Comparison of ENCODE assay signal across 10 cellular contexts in the genomic region with DNA sequence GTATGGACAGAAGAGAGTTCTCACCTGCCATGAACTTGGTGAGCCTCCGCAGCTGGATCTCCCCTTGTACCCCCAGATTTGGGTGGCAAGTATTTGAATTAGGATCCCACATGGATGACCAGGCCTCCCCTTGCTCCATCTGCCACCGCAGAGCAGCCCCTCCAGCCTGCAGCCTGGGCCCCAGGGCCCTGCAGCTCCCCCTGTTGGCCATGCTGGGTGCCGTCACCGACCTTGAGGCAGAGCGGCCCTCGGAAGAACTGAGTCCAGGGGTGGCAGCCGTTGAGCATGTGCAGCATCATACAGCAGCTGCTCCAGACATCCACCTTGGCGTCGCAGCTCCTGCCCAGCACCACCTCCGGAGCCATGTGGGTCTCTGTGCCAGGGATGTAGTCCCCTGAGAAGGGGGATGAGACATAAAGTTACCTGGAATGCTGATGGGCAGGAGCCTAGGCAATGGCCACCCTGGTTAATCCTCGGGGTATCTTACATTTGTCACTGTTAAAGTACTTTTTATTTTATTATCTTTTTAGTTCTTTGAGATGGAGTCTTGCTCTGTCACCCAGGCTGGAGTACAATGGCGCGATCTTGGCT. TPM values are rescaled to one million over a fixed set of nuclear protein-coding genes. Genes with fewer than 3 reads are reported as not detected.
DNase-seq lines count a peak whose midpoint lies in the region; ATAC-seq and TF ChIP-seq lines count a peak whose summit lies in the region.
"Had no signal": no experiment of that assay in that cellular context is flagged by ENCODE, and none has a peak within 500 bp of the region (broad histone marks: within the 10 kb centered on the region; RNA-seq: fewer than 3 reads in every experiment).

No MANE protein-coding gene starts in this region.

- H3K27ac ChIP-seq in A673 (ENCODE audit: low read depth, low read length, poor library complexity, severe bottlenecking) (no peak overlapping the region), HCT116 (ENCODE audit: low read depth, low read length) (no peak overlapping the region)

- H3K9me2 ChIP-seq in HCT116 (ENCODE audit: insufficient read depth), result no peaks in the 10 kb centered on the region

- CTCF ChIA-PET in A673 (lab: Charles Lee), result no interaction called here
- CTCF ChIA-PET in HCT116 (lab: Charles Lee), result interaction anchor here (1.4 to 1.8 kb wide), 3 partner anchors 11 to 124 kb away, joined by 3 to 11 read pairs (median 4); no protein-coding TSS in a partner anchor

- BruUV-seq in A673 (replicated peaks; lab: Mats Ljungman, UMichigan) (no TSS peak), HCT116 (replicated peaks; lab: Mats Ljungman, UMichigan) (no TSS peak)

- intact Hi-C loops in A673 (cut with micrococcal nuclease; ENCODE audit: unreplicated experiment) (no loop called here), HCT116 (cut with micrococcal nuclease) (loop anchor here (1.0 kb wide), 1 partner anchor 52 kb away; no protein-coding TSS in a partner anchor)

- H3K79me2 ChIP-seq in HCT116 (ENCODE audit: insufficient read depth, low read length), result peaks cover under 1% of the 10 kb centered on the region; the same call in 1 of the 2 replicates

- DNase-seq in A673 (ENCODE audit: low spot score) (peak; percentile 22), HCT116 (ENCODE audit: low read depth, low spot score) (no peak), epithelial cell of esophagus (ENCODE audit: low read depth) (no peak), NCI-H2107 (lab: John Stamatoyannopoulos, UW) (no peak), LoVo (ENCODE audit: low spot score) (no peak), anterior cingulate cortex (lab: John Stamatoyannopoulos, UW) (no peak)
- DNase-seq in activated CD4-positive, alpha-beta T cell treated with anti-CD3 and anti-CD28 coated beads, Interleukin-2, amount 50 U/mL, for 48 hours, result peak; percentile 63 to 66
- peak; percentile 56 for DNase-seq in stimulated activated CD4-positive, alpha-beta T cell treated with anti-CD3 and anti-CD28 coated beads, Interleukin-1b, Interleukin-23, amount 100 ng/mL, for 48 hours

- H3K36me3 ChIP-seq in A673 (ENCODE audit: insufficient read depth, low read length, poor library complexity, severe bottlenecking) (no peaks in the 10 kb centered on the region), HCT116 (ENCODE audit: control insufficient read depth in 1 of 2, insufficient read depth in 2 of 2, low read length in 2 of 2) (peaks cover 52 to 57% of the 10 kb centered on the region in 2 experiments)

- RAD21 ChIA-PET in HCT116 (lab: Charles Lee; ENCODE audit: low non-redundant PET in 1 of 2, low total read pairs in 2 of 2, uncharacterized antibody in 2 of 2, unreplicated experiment in 2 of 2), result no interaction called here

- H3K9me3 ChIP-seq in A673 (ENCODE audit: low read depth, low read length, poor library complexity, severe bottlenecking) (no peaks in the 10 kb centered on the region), HCT116 (ENCODE audit: control insufficient read depth in 1 of 2, insufficient read depth in 1 of 2, low read depth in 1 of 2, low read length in 2 of 2) (no peaks in the 10 kb centered on the region)

- no peaks in the 10 kb centered on the region for H4K20me1 ChIP-seq in HCT116 (ENCODE audit: insufficient read depth)

- TF ChIP-seq CTCF in A673 (conservative IDR thresholded peaks at IDR 0.05; ENCODE audit: low read depth, low read length) (peak; percentile 57), HCT116 (IDR thresholded peaks at IDR 0.05 in 2 of 3, conservative IDR thresholded peaks at IDR 0.05 in 1 of 3; ENCODE audit: borderline replicate concordance in 1 of 3, insufficient read depth in 1 of 3, low read depth in 2 of 3, low read length in 2 of 3) (peak; percentile 45 to 86 (median 83); a peak in 5 of 6 replicates), epithelial cell of esophagus (IDR thresholded peaks at IDR 0.05; ENCODE audit: insufficient read depth, low read depth, low read length, missing control alignments) (peak; percentile 66)

- TF ChIP-seq POLR2A in HCT116 (IDR thresholded peaks at IDR 0.05; ENCODE audit: borderline replicate concordance, extremely low read depth, insufficient read depth, insufficient read length), result no peak

- TF ChIP-seq RAD21 in HCT116 (IDR thresholded peaks at IDR 0.05; ENCODE audit: low read depth), result peak; percentile 57

- no peaks in the 10 kb centered on the region for H3K4me1 ChIP-seq in A673 (ENCODE audit: insufficient read depth, low read length, poor library complexity, severe bottlenecking)
- H3K4me1 ChIP-seq in HCT116 (ENCODE audit: control insufficient read depth in 1 of 2, insufficient read depth in 2 of 2, low read length in 2 of 2), result 0 out of 4 replicates have a peak, but pooled peaks cover 0 to 4% of the 10 kb centered on the region in 2 experiments

- POLR2A ChIA-PET in A673 (lab: Charles Lee; ENCODE audit: low non-redundant PET), result no interaction called here
- POLR2A ChIA-PET in HCT116 (lab: Charles Lee), result no interaction called here

- no peak overlapping the region for H3K9ac ChIP-seq in HCT116 (ENCODE audit: low read length)

- ATAC-seq in HCT116, result peak; percentile 83

- H3K27me3 ChIP-seq in A673 (replicated peaks; ENCODE audit: insufficient read depth, low read depth, low read length, poor library complexity), result no peaks in the 10 kb centered on the region
- H3K27me3 ChIP-seq in HCT116 (ENCODE audit: insufficient read depth, low read length), result no peaks in the 10 kb centered on the region

- H2AFZ ChIP-seq in HCT116 (ENCODE audit: low read depth, low read length, poor library complexity, severe bottlenecking), result no peak overlapping the region

- H3K4me2 ChIP-seq in HCT116 (ENCODE audit: low read length), result no peak overlapping the region

- H3K4me3 ChIP-seq in A673 (ENCODE audit: low read depth, low read length, poor library complexity, severe bottlenecking) (no peak overlapping the region), HCT116 (replicated peaks in 1 of 2; ENCODE audit: low read depth in 1 of 2, low read length in 2 of 2) (no peak overlapping the region), epithelial cell of esophagus (ENCODE audit: low read length) (no peak overlapping the region)

TF ChIP-seq in HCT116, 20 proteins besides CTCF, POLR2A, EP300 and RAD21:
- TF ChIP-seq, protein P1, sequence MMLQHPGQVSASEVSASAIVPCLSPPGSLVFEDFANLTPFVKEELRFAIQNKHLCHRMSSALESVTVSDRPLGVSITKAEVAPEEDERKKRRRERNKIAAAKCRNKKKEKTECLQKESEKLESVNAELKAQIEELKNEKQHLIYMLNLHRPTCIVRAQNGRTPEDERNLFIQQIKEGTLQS (IDR thresholded peaks at IDR 0.05), result no peak
- TF ChIP-seq, protein P2, sequence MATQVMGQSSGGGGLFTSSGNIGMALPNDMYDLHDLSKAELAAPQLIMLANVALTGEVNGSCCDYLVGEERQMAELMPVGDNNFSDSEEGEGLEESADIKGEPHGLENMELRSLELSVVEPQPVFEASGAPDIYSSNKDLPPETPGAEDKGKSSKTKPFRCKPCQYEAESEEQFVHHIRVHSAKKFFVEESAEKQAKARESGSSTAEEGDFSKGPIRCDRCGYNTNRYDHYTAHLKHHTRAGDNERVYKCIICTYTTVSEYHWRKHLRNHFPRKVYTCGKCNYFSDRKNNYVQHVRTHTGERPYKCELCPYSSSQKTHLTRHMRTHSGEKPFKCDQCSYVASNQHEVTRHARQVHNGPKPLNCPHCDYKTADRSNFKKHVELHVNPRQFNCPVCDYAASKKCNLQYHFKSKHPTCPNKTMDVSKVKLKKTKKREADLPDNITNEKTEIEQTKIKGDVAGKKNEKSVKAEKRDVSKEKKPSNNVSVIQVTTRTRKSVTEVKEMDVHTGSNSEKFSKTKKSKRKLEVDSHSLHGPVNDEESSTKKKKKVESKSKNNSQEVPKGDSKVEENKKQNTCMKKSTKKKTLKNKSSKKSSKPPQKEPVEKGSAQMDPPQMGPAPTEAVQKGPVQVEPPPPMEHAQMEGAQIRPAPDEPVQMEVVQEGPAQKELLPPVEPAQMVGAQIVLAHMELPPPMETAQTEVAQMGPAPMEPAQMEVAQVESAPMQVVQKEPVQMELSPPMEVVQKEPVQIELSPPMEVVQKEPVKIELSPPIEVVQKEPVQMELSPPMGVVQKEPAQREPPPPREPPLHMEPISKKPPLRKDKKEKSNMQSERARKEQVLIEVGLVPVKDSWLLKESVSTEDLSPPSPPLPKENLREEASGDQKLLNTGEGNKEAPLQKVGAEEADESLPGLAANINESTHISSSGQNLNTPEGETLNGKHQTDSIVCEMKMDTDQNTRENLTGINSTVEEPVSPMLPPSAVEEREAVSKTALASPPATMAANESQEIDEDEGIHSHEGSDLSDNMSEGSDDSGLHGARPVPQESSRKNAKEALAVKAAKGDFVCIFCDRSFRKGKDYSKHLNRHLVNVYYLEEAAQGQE (IDR thresholded peaks at IDR 0.05; ENCODE audit: low read depth), result no peak
- TF ChIP-seq JUND (IDR thresholded peaks at IDR 0.05) (no peak), ZNF274 (IDR thresholded peaks at IDR 0.05; ENCODE audit: low read depth, low read length) (no peak)
- TF ChIP-seq, protein P3, sequence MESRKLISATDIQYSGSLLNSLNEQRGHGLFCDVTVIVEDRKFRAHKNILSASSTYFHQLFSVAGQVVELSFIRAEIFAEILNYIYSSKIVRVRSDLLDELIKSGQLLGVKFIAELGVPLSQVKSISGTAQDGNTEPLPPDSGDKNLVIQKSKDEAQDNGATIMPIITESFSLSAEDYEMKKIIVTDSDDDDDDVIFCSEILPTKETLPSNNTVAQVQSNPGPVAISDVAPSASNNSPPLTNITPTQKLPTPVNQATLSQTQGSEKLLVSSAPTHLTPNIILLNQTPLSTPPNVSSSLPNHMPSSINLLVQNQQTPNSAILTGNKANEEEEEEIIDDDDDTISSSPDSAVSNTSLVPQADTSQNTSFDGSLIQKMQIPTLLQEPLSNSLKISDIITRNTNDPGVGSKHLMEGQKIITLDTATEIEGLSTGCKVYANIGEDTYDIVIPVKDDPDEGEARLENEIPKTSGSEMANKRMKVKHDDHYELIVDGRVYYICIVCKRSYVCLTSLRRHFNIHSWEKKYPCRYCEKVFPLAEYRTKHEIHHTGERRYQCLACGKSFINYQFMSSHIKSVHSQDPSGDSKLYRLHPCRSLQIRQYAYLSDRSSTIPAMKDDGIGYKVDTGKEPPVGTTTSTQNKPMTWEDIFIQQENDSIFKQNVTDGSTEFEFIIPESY (IDR thresholded peaks at IDR 0.05; ENCODE audit: extremely low read depth, insufficient replicate concordance, low read length), result no peak

RNA-seq across cellular contexts. Expression of gene SPATA32, which starts 9.0 kb away (rescaled TPM):
- total RNA-seq in A673 (2021) (0.22 TPM in 1 of 2 replicates, not detected in the other), HCT116 (2021; ENCODE audit: unreplicated experiment) (0.15 TPM)
- polyA plus RNA-seq in HCT116 (2012), result 0.05 and 0.16 TPM in 2 replicates
- total RNA-seq: dermis microvascular lymphatic vessel endothelial cell, urinary bladder had no signal
- polyA plus RNA-seq: urinary bladder had no signal

RNA-seq across cellular contexts. Expression of gene MAP3K14, which starts 45.9 kb away (rescaled TPM):
- total RNA-seq in A673 (2021), result 3.0 and 5.5 TPM in 2 replicates
- total RNA-seq in HCT116 (2021; ENCODE audit: unreplicated experiment), result 16.4 TPM
- 5.8 and 6.6 TPM in 2 replicates for polyA plus RNA-seq in HCT116 (2012)

RNA-seq across cellular contexts. Expression of gene FMNL1, which starts 49.2 kb away (rescaled TPM):
- total RNA-seq in A673 (2021) (1.0 and 1.4 TPM in 2 replicates), HCT116 (2021; ENCODE audit: unreplicated experiment) (8.2 TPM)
- polyA plus RNA-seq in HCT116 (2012), result 8.6 and 8.9 TPM in 2 replicates

Comparison
In these comparisons a context has a peak if more than half of its experiments do, and no peak if none do; other contexts are left out.
1. DNase-seq: peak in A673 (single experiment), activated CD4-positive, alpha-beta T cell treated with anti-CD3 and anti-CD28 coated beads, Interleukin-2, amount 50 U/mL, for 48 hours (2 of 2) and stimulated activated CD4-positive, alpha-beta T cell treated with anti-CD3 and anti-CD28 coated beads, Interleukin-1b, Interleukin-23, amount 100 ng/mL, for 48 hours (single experiment); none in HCT116 (single experiment), epithelial cell of esophagus (single experiment), NCI-H2107 (single experiment), LoVo (single experiment) and anterior cingulate cortex (0 of 58).
2. Peak in every context shown above with its lines, with median percentiles within 50 percentile points of each other: CTCF ChIP-seq.